ENCODE assay signal across 1 cellular context in genomic region chr6:35165630-35166071, GRCh38.
TF ChIP-seq lines count a peak whose summit lies in the region.

No MANE protein-coding gene starts in this region.

TF ChIP-seq in HepG2, 621 proteins besides CTCF, POLR2A, EP300 and RAD21 (continued from another document):
- TF ChIP-seq ZNF691 (CRISPR knock-in tag; IDR thresholded peaks at IDR 0.05; ENCODE audit: borderline replicate concordance, low read depth) (no peak), STAG1 (CRISPR knock-in tag; IDR thresholded peaks at IDR 0.05) (no peak), DR1 (CRISPR knock-in tag; IDR thresholded peaks at IDR 0.05) (no peak), ZNF207 (IDR thresholded peaks at IDR 0.05; ENCODE audit: borderline replicate concordance) (no peak), ZC3H13 (CRISPR knock-in tag; IDR thresholded peaks at IDR 0.05) (no peak), ZNF747 (CRISPR knock-in tag; IDR thresholded peaks at IDR 0.05; ENCODE audit: borderline replicate concordance) (no peak), JUN (CRISPR knock-in tag; IDR thresholded peaks at IDR 0.05) (no peak), HDAC1 (CRISPR knock-in tag; IDR thresholded peaks at IDR 0.05) (peak; percentile 33; the same call in 1 of the 2 replicates), ZNF362 (CRISPR knock-in tag; IDR thresholded peaks at IDR 0.05; ENCODE audit: borderline replicate concordance) (no peak), SOX5 (CRISPR knock-in tag; IDR thresholded peaks at IDR 0.05; ENCODE audit: borderline replicate concordance) (peak; percentile 33; the same call in 1 of the 2 replicates), TRAFD1 (CRISPR knock-in tag; IDR thresholded peaks at IDR 0.05; ENCODE audit: borderline replicate concordance) (no peak), ARID5B (CRISPR knock-in tag; IDR thresholded peaks at IDR 0.05) (peak; percentile 68), ZNF335 (CRISPR knock-in tag; IDR thresholded peaks at IDR 0.05) (no peak), HNRNPLL (IDR thresholded peaks at IDR 0.05; ENCODE audit: low read depth, low read length, poor library complexity, severe bottlenecking) (no peak), ELF1 (CRISPR knock-in tag; IDR thresholded peaks at IDR 0.05) (peak; percentile 55; the same call in 1 of the 2 replicates), CBX2 (IDR thresholded peaks at IDR 0.05; ENCODE audit: low read depth, low read length) (no peak), CBX2 (CRISPR knock-in tag; IDR thresholded peaks at IDR 0.05; ENCODE audit: low read depth) (no peak), ZFP62 (CRISPR knock-in tag; IDR thresholded peaks at IDR 0.05) (no peak), ZNF7 (CRISPR knock-in tag; IDR thresholded peaks at IDR 0.05) (no peak), GATAD2A (CRISPR knock-in tag; IDR thresholded peaks at IDR 0.05) (peak; percentile 47), ZNF446 (CRISPR knock-in tag; IDR thresholded peaks at IDR 0.05) (no peak), CERS6 (CRISPR knock-in tag; IDR thresholded peaks at IDR 0.05) (no peak), ZNF761 (CRISPR knock-in tag; conservative IDR thresholded peaks at IDR 0.05) (no peak), STAT5B (CRISPR knock-in tag; IDR thresholded peaks at IDR 0.05) (no peak), MATR3 (CRISPR knock-in tag; IDR thresholded peaks at IDR 0.05) (no peak), ZNF34 (CRISPR knock-in tag; IDR thresholded peaks at IDR 0.05; ENCODE audit: borderline replicate concordance) (no peak), ZNF124 (CRISPR knock-in tag; IDR thresholded peaks at IDR 0.05) (no peak), IRF2 (CRISPR knock-in tag; IDR thresholded peaks at IDR 0.05) (no peak), ZNF343 (CRISPR knock-in tag; IDR thresholded peaks at IDR 0.05) (no peak), ELF4 (CRISPR knock-in tag; IDR thresholded peaks at IDR 0.05; ENCODE audit: borderline replicate concordance) (0 out of 2 replicates have a peak, but pooled peaks have one; percentile 47), ZNF142 (CRISPR knock-in tag; IDR thresholded peaks at IDR 0.05) (no peak), ATAD3A (CRISPR knock-in tag; IDR thresholded peaks at IDR 0.05) (no peak), ELF3 (CRISPR knock-in tag; IDR thresholded peaks at IDR 0.05) (peak; percentile 99), EHMT2 (IDR thresholded peaks at IDR 0.05; ENCODE audit: borderline replicate concordance, low read depth, low read length) (no peak)
- TF ChIP-seq, protein P1, sequence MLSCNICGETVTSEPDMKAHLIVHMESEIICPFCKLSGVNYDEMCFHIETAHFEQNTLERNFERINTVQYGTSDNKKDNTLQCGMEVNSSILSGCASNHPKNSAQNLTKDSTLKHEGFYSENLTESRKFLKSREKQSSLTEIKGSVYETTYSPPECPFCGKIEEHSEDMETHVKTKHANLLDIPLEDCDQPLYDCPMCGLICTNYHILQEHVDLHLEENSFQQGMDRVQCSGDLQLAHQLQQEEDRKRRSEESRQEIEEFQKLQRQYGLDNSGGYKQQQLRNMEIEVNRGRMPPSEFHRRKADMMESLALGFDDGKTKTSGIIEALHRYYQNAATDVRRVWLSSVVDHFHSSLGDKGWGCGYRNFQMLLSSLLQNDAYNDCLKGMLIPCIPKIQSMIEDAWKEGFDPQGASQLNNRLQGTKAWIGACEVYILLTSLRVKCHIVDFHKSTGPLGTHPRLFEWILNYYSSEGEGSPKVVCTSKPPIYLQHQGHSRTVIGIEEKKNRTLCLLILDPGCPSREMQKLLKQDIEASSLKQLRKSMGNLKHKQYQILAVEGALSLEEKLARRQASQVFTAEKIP (CRISPR knock-in tag; IDR thresholded peaks at IDR 0.05; ENCODE audit: borderline replicate concordance) = no peak
- TF ChIP-seq, protein P2, sequence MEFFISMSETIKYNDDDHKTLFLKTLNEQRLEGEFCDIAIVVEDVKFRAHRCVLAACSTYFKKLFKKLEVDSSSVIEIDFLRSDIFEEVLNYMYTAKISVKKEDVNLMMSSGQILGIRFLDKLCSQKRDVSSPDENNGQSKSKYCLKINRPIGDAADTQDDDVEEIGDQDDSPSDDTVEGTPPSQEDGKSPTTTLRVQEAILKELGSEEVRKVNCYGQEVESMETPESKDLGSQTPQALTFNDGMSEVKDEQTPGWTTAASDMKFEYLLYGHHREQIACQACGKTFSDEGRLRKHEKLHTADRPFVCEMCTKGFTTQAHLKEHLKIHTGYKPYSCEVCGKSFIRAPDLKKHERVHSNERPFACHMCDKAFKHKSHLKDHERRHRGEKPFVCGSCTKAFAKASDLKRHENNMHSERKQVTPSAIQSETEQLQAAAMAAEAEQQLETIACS (CRISPR knock-in tag; IDR thresholded peaks at IDR 0.05) = no peak
